Comparison of ENCODE assay signal across 9 cellular contexts in the genomic region with DNA sequence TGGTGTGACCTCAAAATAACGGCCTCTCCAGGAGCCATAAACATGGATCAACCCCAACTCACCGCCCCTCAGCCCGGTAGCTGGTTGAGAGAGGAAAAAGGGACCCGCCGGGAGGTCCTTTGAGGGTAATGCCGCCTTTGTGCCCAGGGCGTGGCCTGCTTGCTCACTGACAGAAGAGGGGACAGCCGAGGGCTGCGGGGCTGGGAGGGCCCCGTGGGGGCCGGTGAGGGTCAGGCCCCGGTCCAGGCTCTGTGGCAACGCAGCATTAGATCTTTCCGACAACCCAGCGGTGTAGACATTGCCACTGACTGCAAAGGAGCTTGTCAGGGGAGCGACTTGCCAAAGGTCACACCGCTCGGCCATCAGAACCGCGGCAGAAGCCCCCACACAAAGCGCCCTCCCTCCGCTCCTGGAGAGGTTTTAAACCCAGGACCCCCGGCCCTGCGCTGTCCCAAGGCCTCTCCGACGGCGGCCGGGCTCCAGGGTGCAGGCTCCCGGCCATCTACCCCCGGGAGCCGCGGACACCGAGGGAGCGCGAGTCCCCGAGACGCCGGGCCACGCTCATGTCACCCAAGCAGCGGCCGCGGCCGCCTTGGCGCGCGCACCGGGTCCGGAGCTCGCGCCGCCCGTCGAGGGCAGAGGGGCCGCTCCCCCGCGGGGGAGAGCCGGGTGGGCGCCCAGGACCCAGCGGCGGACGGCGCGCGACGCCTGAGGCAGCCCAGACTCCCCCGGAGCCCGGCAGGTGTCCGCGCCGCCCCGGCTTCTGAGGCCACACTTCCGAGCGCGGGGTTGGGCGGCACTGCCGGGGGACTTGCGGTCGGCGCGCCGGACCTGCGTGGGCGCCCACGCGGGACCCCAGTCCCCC. TPM values are rescaled to one million over a fixed set of nuclear protein-coding genes. Genes with fewer than 3 reads are reported as not detected.
DNase-seq lines count a peak whose midpoint lies in the region; ATAC-seq and TF ChIP-seq lines count a peak whose summit lies in the region.
"Had no signal": no experiment of that assay in that cellular context is flagged by ENCODE, and none has a peak within 500 bp of the region (broad histone marks: within the 10 kb centered on the region; RNA-seq: fewer than 3 reads in every experiment).

No MANE protein-coding gene starts in this region.

- H3K4ac ChIP-seq in neuronal stem cell (ENCODE audit: low read length) = no peak overlapping the region

- H3K4me3 ChIP-seq in epithelial cell of proximal tubule (ENCODE audit: low read depth, low read length) (peak overlapping the region; percentile 37), neuronal stem cell (ENCODE audit: low read length in 2 of 2) (peak overlapping the region; percentile 51 to 75)

- H3K18ac ChIP-seq in neuronal stem cell (ENCODE audit: low read length) = peak overlapping the region; percentile 74

- DNase-seq in HuH-7.5 (ENCODE audit: low spot score) (peak; percentile 89), epithelial cell of proximal tubule (ENCODE audit: low read depth) (no peak), neuronal stem cell (ENCODE audit: low spot score) (peak; percentile 35), NCI-H128 (lab: John Stamatoyannopoulos, UW; ENCODE audit: unreplicated experiment) (no peak), NCI-H2171 treated with DMSO at 0.1 percent for 48 hours (lab: John Stamatoyannopoulos, UW) (no peak)
- DNase-seq in stimulated activated CD4-positive, alpha-beta T cell treated with anti-CD3 and anti-CD28 coated beads, Interleukin-4, amount 100 ng/mL, for 4 hours = no peak
- DNase-seq: effector memory CD8-positive, alpha-beta T cell had no signal

- H4K91ac ChIP-seq in neuronal stem cell (ENCODE audit: low read depth, low read length, poor library complexity) = no peak overlapping the region

- no peaks in the 10 kb centered on the region for H3K79me1 ChIP-seq in neuronal stem cell (ENCODE audit: low read depth, low read length)

- H3K27ac ChIP-seq in C4-2B (peak overlapping the region; percentile 45), neuronal stem cell (replicated peaks; ENCODE audit: low read length) (no peak overlapping the region)

- no peak overlapping the region for H3K14ac ChIP-seq in neuronal stem cell (ENCODE audit: low read length)

- no peak overlapping the region for H3K9ac ChIP-seq in neuronal stem cell (ENCODE audit: low read depth, low read length, poor library complexity)

- peak overlapping the region; percentile 30 for H3K23ac ChIP-seq in neuronal stem cell (ENCODE audit: low read depth, low read length, poor library complexity)

- WGBS in neuronal stem cell (ENCODE audit: extremely low coverage in 2 of 2, insufficient read length in 2 of 2, insufficient replicate concordance in 1 of 2), 2 donors = no CpG with 5 or more reads among the region's 85 CpGs

- ATAC-seq in HG03342 (IDR thresholded peaks at IDR 0.05; ENCODE audit: unreplicated experiment) = no peak
- ATAC-seq: effector memory CD8-positive, alpha-beta T cell had no signal

- no peak overlapping the region for H2BK12ac ChIP-seq in neuronal stem cell (ENCODE audit: low read length)

- H2AFZ ChIP-seq in neuronal stem cell (ENCODE audit: low read length) = peak overlapping the region; percentile 84

- peaks cover 0 to 7% of the 10 kb centered on the region in 2 donors for H3K4me1 ChIP-seq in neuronal stem cell (ENCODE audit: control insufficient read depth in 2 of 2, insufficient read depth in 1 of 2, low read depth in 1 of 2, low read length in 2 of 2)

- peak overlapping the region; percentile 71 for H3K4me2 ChIP-seq in neuronal stem cell (ENCODE audit: insufficient read depth, low read length, poor library complexity, severe bottlenecking)

- no peak overlapping the region for H2BK120ac ChIP-seq in neuronal stem cell (ENCODE audit: low read depth, low read length)

- no peak overlapping the region for H2BK15ac ChIP-seq in neuronal stem cell (ENCODE audit: low read length)

- H2AK5ac ChIP-seq in neuronal stem cell (ENCODE audit: low read depth, low read length) = no peak overlapping the region

- peaks cover 0 to 15% of the 10 kb centered on the region in 2 donors for H3K36me3 ChIP-seq in neuronal stem cell (replicated peaks in 1 of 2; ENCODE audit: control insufficient read depth in 2 of 2, insufficient read depth in 2 of 2, low read length in 2 of 2)

- peaks cover 9 to 14% of the 10 kb centered on the region in 2 donors for H3K9me3 ChIP-seq in neuronal stem cell (replicated peaks in 1 of 2; ENCODE audit: control insufficient read depth in 2 of 2, insufficient read depth in 1 of 2, low read depth in 1 of 2, low read length in 2 of 2)

- no peak overlapping the region for H2BK5ac ChIP-seq in neuronal stem cell (ENCODE audit: low read length)

- peaks cover 3 to 24% (median 5%) of the 10 kb centered on the region in 3 experiments for H3K27me3 ChIP-seq in neuronal stem cell (ENCODE audit: control insufficient read depth in 3 of 3, insufficient read depth in 3 of 3, low read depth in 1 of 3, low read length in 3 of 3)

- no peak for TF ChIP-seq CTCF in C4-2B (conservative IDR thresholded peaks at IDR 0.05)
- no peak for TF ChIP-seq CTCF in epithelial cell of proximal tubule (conservative IDR thresholded peaks at IDR 0.05; ENCODE audit: low read depth, low read length)

- H4K8ac ChIP-seq in neuronal stem cell (ENCODE audit: low read depth, low read length) = no peak overlapping the region

RNA-seq across cellular contexts. Expression of gene PCSK6, which starts 1.0 kb away (rescaled TPM):
- 3.7 and 7.3 TPM in 2 replicates for total RNA-seq in epithelial cell of proximal tubule
- 2.0 TPM for polyA plus RNA-seq in neuronal stem cell (2013, experiment 1 of 2)
- 1.8 TPM for polyA plus RNA-seq in neuronal stem cell (2013, experiment 2 of 2)

Comparison
In these comparisons a context has a peak if more than half of its experiments do, and no peak if none do; other contexts are left out.
1. DNase-seq: peak in HuH-7.5 (single experiment) and neuronal stem cell (single experiment); none in epithelial cell of proximal tubule (single experiment), NCI-H128 (single experiment), NCI-H2171 treated with DMSO at 0.1 percent for 48 hours (single experiment) and stimulated activated CD4-positive, alpha-beta T cell treated with anti-CD3 and anti-CD28 coated beads, Interleukin-4, amount 100 ng/mL, for 4 hours (0 of 2).